In genomic region chr1:187167555-187167954, GRCh38 we compare ENCODE assay signal across 6 cellular contexts.
"Had no signal": no experiment of that assay in that cellular context is flagged by ENCODE, and none has a peak within 500 bp of the region (broad histone marks: within the 10 kb centered on the region; RNA-seq: fewer than 3 reads in every experiment).

No MANE protein-coding gene starts in this region.

- H3K27ac ChIP-seq: HL-60 had no signal

- DNase-seq: IMR-90, KBM-7, KG1 had no signal

- ATAC-seq: HepG2, K562 had no signal

- H3K4me3 ChIP-seq: K562 had no signal
